Comparison of ENCODE assay signal across 1 cellular context in the genomic region with DNA sequence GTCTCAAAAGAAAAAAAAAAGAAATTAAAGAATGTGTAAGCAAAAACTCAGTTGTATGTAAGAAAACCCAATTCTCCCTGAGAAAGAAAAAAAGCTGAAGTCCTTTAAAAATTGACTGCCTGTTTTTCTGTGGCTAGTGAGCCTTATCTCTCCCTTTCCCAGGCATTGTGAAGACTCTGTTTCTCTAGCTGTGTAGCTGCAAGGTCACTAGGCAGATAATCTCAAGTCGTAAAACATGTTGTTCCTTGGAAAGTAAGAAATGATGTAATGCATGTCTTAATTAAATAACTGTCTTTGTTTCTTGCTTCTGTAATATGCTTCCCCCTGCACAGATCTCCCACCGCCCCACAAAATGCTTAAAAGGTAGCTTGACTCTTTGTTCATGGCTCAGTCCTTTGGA.
A peak's percentile ranks its signal among the peaks of the same experiment; 100 is the strongest.
TF ChIP-seq lines count a peak whose summit lies in the region.
"Not testable (repeated sequence)": the region's sequence is repeated elsewhere in the genome, so short reads cannot be mapped to it uniquely, and the experiment has no call there.

No MANE protein-coding gene starts in this region.

TF ChIP-seq in K562, 482 proteins besides CTCF, POLR2A, EP300 and RAD21 (continued from another document):
- TF ChIP-seq LEF1 (IDR thresholded peaks at IDR 0.05), result 0 out of 2 replicates have a peak, but pooled peaks have one; percentile 24
- TF ChIP-seq SMARCA4 (IDR thresholded peaks at IDR 0.05), result peak; percentile 56
- peak; percentile 71; the same call in 1 of the 2 replicates for TF ChIP-seq SOX6 (IDR thresholded peaks at IDR 0.05)
- not testable (repeated sequence) for TF ChIP-seq CEBPG (CRISPR knock-in tag; IDR thresholded peaks at IDR 0.05)
- TF ChIP-seq CEBPG (tag; conservative IDR thresholded peaks at IDR 0.05 in 1 of 2, IDR thresholded peaks at IDR 0.05 in 1 of 2), result peak; percentile 17 to 23; a peak in 1 of 4 replicates
- TF ChIP-seq TAL1 (IDR thresholded peaks at IDR 0.05), result peak; percentile 47
- TF ChIP-seq, protein P1, sequence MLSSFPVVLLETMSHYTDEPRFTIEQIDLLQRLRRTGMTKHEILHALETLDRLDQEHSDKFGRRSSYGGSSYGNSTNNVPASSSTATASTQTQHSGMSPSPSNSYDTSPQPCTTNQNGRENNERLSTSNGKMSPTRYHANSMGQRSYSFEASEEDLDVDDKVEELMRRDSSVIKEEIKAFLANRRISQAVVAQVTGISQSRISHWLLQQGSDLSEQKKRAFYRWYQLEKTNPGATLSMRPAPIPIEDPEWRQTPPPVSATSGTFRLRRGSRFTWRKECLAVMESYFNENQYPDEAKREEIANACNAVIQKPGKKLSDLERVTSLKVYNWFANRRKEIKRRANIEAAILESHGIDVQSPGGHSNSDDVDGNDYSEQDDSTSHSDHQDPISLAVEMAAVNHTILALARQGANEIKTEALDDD (IDR thresholded peaks at IDR 0.05), result peak; percentile 62
- peak; percentile 79; the same call in 1 of the 2 replicates for TF ChIP-seq ATF7 (IDR thresholded peaks at IDR 0.05)
- TF ChIP-seq ARID1B (IDR thresholded peaks at IDR 0.05), result peak; percentile 65
- TF ChIP-seq, protein P2, sequence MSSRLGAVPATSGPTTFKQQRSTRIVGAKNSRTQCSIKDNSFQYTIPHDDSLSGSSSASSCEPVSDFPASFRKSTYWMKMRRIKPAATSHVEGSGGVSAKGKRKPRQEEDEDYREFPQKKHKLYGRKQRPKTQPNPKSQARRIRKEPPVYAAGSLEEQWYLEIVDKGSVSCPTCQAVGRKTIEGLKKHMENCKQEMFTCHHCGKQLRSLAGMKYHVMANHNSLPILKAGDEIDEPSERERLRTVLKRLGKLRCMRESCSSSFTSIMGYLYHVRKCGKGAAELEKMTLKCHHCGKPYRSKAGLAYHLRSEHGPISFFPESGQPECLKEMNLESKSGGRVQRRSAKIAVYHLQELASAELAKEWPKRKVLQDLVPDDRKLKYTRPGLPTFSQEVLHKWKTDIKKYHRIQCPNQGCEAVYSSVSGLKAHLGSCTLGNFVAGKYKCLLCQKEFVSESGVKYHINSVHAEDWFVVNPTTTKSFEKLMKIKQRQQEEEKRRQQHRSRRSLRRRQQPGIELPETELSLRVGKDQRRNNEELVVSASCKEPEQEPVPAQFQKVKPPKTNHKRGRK (tag; IDR thresholded peaks at IDR 0.05), result peak; percentile 46; the same call in 1 of the 2 replicates
- TF ChIP-seq TCF3 (CRISPR knock-in tag; IDR thresholded peaks at IDR 0.05), result peak; percentile 61
- TF ChIP-seq, protein P3, sequence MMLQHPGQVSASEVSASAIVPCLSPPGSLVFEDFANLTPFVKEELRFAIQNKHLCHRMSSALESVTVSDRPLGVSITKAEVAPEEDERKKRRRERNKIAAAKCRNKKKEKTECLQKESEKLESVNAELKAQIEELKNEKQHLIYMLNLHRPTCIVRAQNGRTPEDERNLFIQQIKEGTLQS (IDR thresholded peaks at IDR 0.05), result peak; percentile 55; the same call in 1 of the 2 replicates
- TF ChIP-seq, protein P3 (CRISPR knock-in tag; conservative IDR thresholded peaks at IDR 0.05), result not testable (repeated sequence)
- TF ChIP-seq CBFA2T3 (IDR thresholded peaks at IDR 0.05), result peak; percentile 46; the same call in 1 of the 2 replicates
- TF ChIP-seq ZNF316 (IDR thresholded peaks at IDR 0.05), result peak; percentile 18; the same call in 1 of the 2 replicates
- TF ChIP-seq GATA2 (CRISPR knock-in tag; IDR thresholded peaks at IDR 0.05), result 0 out of 2 replicates have a peak, but pooled peaks have one; percentile 42
- TF ChIP-seq, protein P4, sequence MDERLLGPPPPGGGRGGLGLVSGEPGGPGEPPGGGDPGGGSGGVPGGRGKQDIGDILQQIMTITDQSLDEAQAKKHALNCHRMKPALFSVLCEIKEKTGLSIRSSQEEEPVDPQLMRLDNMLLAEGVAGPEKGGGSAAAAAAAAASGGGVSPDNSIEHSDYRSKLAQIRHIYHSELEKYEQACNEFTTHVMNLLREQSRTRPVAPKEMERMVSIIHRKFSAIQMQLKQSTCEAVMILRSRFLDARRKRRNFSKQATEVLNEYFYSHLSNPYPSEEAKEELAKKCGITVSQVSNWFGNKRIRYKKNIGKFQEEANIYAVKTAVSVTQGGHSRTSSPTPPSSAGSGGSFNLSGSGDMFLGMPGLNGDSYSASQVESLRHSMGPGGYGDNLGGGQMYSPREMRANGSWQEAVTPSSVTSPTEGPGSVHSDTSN (CRISPR knock-in tag; IDR thresholded peaks at IDR 0.05; ENCODE audit: low read depth), result not testable (repeated sequence)
- TF ChIP-seq, protein P4 (tag; conservative IDR thresholded peaks at IDR 0.05; ENCODE audit: low read depth), result 0 out of 2 replicates have a peak, but pooled peaks have one; percentile 10
TF ChIP-seq in K562: peak in this region for 16; not testable (repeated sequence) for 466.
